ENCODE assay signal across 16 cellular contexts in the genomic region with DNA sequence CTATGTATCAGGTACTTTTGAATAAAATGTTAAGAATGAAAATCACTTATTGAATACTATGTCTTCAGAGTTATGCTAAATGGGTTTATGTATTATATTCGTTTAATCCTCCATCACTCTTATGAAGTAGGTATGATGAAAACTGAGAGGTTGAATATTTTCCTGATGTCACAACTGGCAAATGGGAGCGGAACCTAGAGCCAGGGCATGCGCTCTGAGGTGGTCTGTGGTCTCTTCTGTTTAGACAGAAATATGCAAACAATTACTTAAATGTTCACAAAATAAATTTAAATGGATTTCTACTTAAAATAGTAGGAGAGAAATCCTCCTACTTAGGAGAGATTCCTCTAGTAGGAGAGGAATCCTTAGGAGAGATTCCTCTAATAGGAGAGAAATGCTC. TPM values are rescaled to one million over a fixed set of nuclear protein-coding genes. Genes with fewer than 3 reads are reported as not detected.
DNase-seq lines count a peak whose midpoint lies in the region; ATAC-seq and TF ChIP-seq lines count a peak whose summit lies in the region.
"Had no signal": no experiment of that assay in that cellular context is flagged by ENCODE, and none has a peak within 500 bp of the region (broad histone marks: within the 10 kb centered on the region; RNA-seq: fewer than 3 reads in every experiment).

No MANE protein-coding gene starts in this region.

- no peaks in the 10 kb centered on the region for H4K20me1 ChIP-seq in HCT116 (ENCODE audit: insufficient read depth)

- H3K27ac ChIP-seq in HCT116 (ENCODE audit: low read depth, low read length) = peak overlapping the region; percentile 40; the same call in 1 of the 2 replicates
- peak overlapping the region in 11 of 21 experiments; percentile 2 to 81 (median 32) for H3K27ac ChIP-seq in skin epidermis

- BruUV-seq in HCT116 (replicated peaks; lab: Mats Ljungman, UMichigan) = no TSS peak

- TF ChIP-seq CTCF in HCT116 (IDR thresholded peaks at IDR 0.05 in 2 of 3, conservative IDR thresholded peaks at IDR 0.05 in 1 of 3; ENCODE audit: borderline replicate concordance in 1 of 3, insufficient read depth in 1 of 3, low read depth in 2 of 3, low read length in 2 of 3) = no peak

- no peaks in the 10 kb centered on the region for H3K36me3 ChIP-seq in HCT116 (ENCODE audit: control insufficient read depth in 1 of 2, insufficient read depth in 2 of 2, low read length in 2 of 2)

- no peaks in the 10 kb centered on the region for H3K79me2 ChIP-seq in HCT116 (ENCODE audit: insufficient read depth, low read length)

- no peaks in the 10 kb centered on the region; a peak in 1 of 4 replicates for H3K9me3 ChIP-seq in HCT116 (ENCODE audit: control insufficient read depth in 1 of 2, insufficient read depth in 1 of 2, low read depth in 1 of 2, low read length in 2 of 2)

- peak; percentile 9; the same call in 1 of the 2 replicates for ATAC-seq in HCT116

- H2AFZ ChIP-seq in HCT116 (ENCODE audit: low read depth, low read length, poor library complexity, severe bottlenecking) = peak overlapping the region; percentile 70

- intact Hi-C loops in HCT116 (cut with micrococcal nuclease) (no loop called here), posterior vena cava (cut with DNase I) (loop anchor here in 1 of 2 donors (2.0 kb wide), 1 partner anchor 41 kb away; no protein-coding TSS in a partner anchor)

- H3K4me3 ChIP-seq in HCT116 (replicated peaks in 1 of 2; ENCODE audit: low read depth in 1 of 2, low read length in 2 of 2) (peak overlapping the region in 1 of 2 experiments; percentile 9; a peak in 1 of 4 replicates), skin epidermis (no peak overlapping the region)

- peaks cover 23 to 32% of the 10 kb centered on the region in 2 experiments for H3K4me1 ChIP-seq in HCT116 (ENCODE audit: control insufficient read depth in 1 of 2, insufficient read depth in 2 of 2, low read length in 2 of 2)

- peak overlapping the region; percentile 10; the same call in 1 of the 2 replicates for H3K9ac ChIP-seq in HCT116 (ENCODE audit: low read length)

- H3K27me3 ChIP-seq in HCT116 (ENCODE audit: insufficient read depth, low read length) = no peaks in the 10 kb centered on the region

- H3K9me2 ChIP-seq in HCT116 (ENCODE audit: insufficient read depth) = no peaks in the 10 kb centered on the region

- no peak for TF ChIP-seq RAD21 in HCT116 (IDR thresholded peaks at IDR 0.05; ENCODE audit: low read depth)

- H3K4me2 ChIP-seq in HCT116 (ENCODE audit: low read length) = peak overlapping the region; percentile 90

- POLR2A ChIA-PET in HCT116 (lab: Charles Lee) = no interaction called here

- DNase-seq in HCT116 (ENCODE audit: low read depth, low spot score) (no peak), amniotic epithelial cell (ENCODE audit: low read depth) (peak; percentile 64), iris pigment epithelial cell (ENCODE audit: low read depth) (peak; percentile 68), GM19240 (ENCODE audit: insufficient read length, low spot score) (no peak), C1 segment of cervical spinal cord (lab: John Stamatoyannopoulos, UW) (no peak), hepatic stellate cell (ENCODE audit: low spot score) (no peak), posterior vena cava (ENCODE audit: low spot score) (no peak)
- DNase-seq: activated CD4-positive, alpha-beta memory T cell treated with anti-CD3 and anti-CD28 coated beads, Interleukin-2, amount 10 ng/mL, durations not matched to agents 7 days and 5 days; activated naive CD4-positive, alpha-beta T cell treated with Interleukin-2 at 50 U/mL for 16 hours; CD4-positive, alpha-beta T cell; NCI-H2171 treated with DMSO at 0.1 percent for 48 hours; posterior cingulate gyrus; stimulated activated CD4-positive, alpha-beta T cell treated with anti-CD3 and anti-CD28 coated beads, Interleukin-2, amount 100 ng/mL, for 48 hours; stimulated activated naive CD4-positive, alpha-beta T cell; T-helper 9 cell had no signal

- no peak for TF ChIP-seq POLR2A in HCT116 (IDR thresholded peaks at IDR 0.05; ENCODE audit: borderline replicate concordance, extremely low read depth, insufficient read depth, insufficient read length)

- RAD21 ChIA-PET in HCT116 (lab: Charles Lee; ENCODE audit: low non-redundant PET in 1 of 2, low total read pairs in 2 of 2, uncharacterized antibody in 2 of 2, unreplicated experiment in 2 of 2) = no interaction called here

- CTCF ChIA-PET in HCT116 (lab: Charles Lee) = interaction anchor here (0.8 kb wide), 1 partner anchor 688 kb away, joined by 3 read pairs; no protein-coding TSS in a partner anchor

TF ChIP-seq in HCT116, 20 proteins besides CTCF, POLR2A, EP300 and RAD21:
- TF ChIP-seq SIN3A (IDR thresholded peaks at IDR 0.05; ENCODE audit: low read depth) = no peak
- TF ChIP-seq, protein P1, sequence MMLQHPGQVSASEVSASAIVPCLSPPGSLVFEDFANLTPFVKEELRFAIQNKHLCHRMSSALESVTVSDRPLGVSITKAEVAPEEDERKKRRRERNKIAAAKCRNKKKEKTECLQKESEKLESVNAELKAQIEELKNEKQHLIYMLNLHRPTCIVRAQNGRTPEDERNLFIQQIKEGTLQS (IDR thresholded peaks at IDR 0.05) = no peak
- TF ChIP-seq, protein P2, sequence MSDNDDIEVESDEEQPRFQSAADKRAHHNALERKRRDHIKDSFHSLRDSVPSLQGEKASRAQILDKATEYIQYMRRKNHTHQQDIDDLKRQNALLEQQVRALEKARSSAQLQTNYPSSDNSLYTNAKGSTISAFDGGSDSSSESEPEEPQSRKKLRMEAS (IDR thresholded peaks at IDR 0.05) = no peak
- no peak for TF ChIP-seq EZH2 (IDR thresholded peaks at IDR 0.05)
- TF ChIP-seq CBX3 (IDR thresholded peaks at IDR 0.05; ENCODE audit: low read depth) = no peak
- TF ChIP-seq ELF1 (IDR thresholded peaks at IDR 0.05; ENCODE audit: borderline replicate concordance, low read depth) = no peak
- TF ChIP-seq POLR2AphosphoS5 (IDR thresholded peaks at IDR 0.05; ENCODE audit: low read depth, low read length) = no peak
- no peak for TF ChIP-seq EGR1 (IDR thresholded peaks at IDR 0.05; ENCODE audit: low read depth)
- TF ChIP-seq, protein P3, sequence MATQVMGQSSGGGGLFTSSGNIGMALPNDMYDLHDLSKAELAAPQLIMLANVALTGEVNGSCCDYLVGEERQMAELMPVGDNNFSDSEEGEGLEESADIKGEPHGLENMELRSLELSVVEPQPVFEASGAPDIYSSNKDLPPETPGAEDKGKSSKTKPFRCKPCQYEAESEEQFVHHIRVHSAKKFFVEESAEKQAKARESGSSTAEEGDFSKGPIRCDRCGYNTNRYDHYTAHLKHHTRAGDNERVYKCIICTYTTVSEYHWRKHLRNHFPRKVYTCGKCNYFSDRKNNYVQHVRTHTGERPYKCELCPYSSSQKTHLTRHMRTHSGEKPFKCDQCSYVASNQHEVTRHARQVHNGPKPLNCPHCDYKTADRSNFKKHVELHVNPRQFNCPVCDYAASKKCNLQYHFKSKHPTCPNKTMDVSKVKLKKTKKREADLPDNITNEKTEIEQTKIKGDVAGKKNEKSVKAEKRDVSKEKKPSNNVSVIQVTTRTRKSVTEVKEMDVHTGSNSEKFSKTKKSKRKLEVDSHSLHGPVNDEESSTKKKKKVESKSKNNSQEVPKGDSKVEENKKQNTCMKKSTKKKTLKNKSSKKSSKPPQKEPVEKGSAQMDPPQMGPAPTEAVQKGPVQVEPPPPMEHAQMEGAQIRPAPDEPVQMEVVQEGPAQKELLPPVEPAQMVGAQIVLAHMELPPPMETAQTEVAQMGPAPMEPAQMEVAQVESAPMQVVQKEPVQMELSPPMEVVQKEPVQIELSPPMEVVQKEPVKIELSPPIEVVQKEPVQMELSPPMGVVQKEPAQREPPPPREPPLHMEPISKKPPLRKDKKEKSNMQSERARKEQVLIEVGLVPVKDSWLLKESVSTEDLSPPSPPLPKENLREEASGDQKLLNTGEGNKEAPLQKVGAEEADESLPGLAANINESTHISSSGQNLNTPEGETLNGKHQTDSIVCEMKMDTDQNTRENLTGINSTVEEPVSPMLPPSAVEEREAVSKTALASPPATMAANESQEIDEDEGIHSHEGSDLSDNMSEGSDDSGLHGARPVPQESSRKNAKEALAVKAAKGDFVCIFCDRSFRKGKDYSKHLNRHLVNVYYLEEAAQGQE (IDR thresholded peaks at IDR 0.05; ENCODE audit: low read depth) = no peak
- no peak for TF ChIP-seq EZH2phosphoT487 (IDR thresholded peaks at IDR 0.05; ENCODE audit: borderline replicate concordance)
- no peak for TF ChIP-seq JUND (IDR thresholded peaks at IDR 0.05)
- TF ChIP-seq FOSL1 (IDR thresholded peaks at IDR 0.05; ENCODE audit: low read depth) = no peak
- no peak for TF ChIP-seq YY1 (IDR thresholded peaks at IDR 0.05; ENCODE audit: extremely low read depth, insufficient replicate concordance, low read depth, low read length)
- no peak for TF ChIP-seq ZNF274 (IDR thresholded peaks at IDR 0.05; ENCODE audit: low read depth, low read length)
- TF ChIP-seq CEBPB (IDR thresholded peaks at IDR 0.05; ENCODE audit: low read depth) = no peak

RNA-seq across cellular contexts. Expression of a gene that starts 21.3 kb away (rescaled TPM):
- total RNA-seq in HCT116 (2021; ENCODE audit: unreplicated experiment) (28.4 TPM), posterior vena cava (100 to 1,000 TPM; 215 to 229 TPM)
- polyA plus RNA-seq in HCT116 (2012) = 7.7 and 11.4 TPM in 2 replicates

Comparison
In these comparisons a context has a peak if more than half of its experiments do, and no peak if none do; other contexts are left out.
1. DNase-seq: peak in amniotic epithelial cell (single experiment) and iris pigment epithelial cell (single experiment); none in HCT116 (single experiment), GM19240 (single experiment), C1 segment of cervical spinal cord (0 of 14), hepatic stellate cell (single experiment) and posterior vena cava (single experiment).